8 cellular contexts compared by ENCODE assay signal in the genomic region with DNA sequence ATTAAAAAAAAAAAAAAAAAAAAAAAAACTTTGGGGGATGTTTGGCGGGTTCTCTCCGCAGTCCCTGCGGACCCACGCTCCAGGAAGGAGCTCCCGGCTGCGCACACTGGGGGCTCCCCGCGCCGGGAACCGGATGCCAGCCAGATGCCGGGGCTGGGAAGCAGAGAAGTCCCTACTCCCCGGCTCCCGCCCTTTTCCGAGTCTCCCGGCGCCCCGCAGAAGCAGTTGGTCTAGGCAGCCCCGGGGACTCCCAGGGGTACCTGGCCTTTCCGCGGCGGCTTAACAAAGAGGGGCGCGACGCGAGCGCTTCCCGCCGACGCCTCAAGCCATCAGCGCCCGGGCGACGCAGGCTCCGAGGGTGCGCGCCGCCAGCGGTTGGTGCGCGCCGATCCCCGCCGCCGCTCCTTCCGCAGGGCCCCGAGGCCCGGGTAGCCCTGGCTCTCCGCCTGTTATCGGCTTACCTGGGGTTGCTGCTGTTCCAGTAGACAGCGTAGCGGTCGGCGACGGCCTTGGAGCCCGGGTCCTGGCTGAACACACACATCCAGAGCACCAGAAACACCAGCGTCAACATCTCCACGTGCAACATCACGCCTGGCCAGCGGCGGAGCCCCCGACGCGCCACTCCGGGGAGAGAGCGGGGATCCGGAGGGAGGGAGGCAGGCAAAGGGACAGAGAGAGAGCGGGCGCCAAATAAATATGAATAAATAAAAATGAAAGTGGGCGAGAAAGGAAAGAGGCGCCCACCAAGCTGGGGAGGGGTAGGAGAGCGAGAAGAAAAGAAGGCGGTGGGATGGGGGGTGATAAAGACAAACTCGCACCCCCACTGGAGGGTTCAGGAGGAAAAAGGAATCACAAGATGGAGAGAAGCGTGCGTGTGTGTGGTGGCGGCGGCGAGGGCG. TPM values are rescaled to one million over a fixed set of nuclear protein-coding genes. Genes with fewer than 3 reads are reported as not detected.
DNase-seq lines count a peak whose midpoint lies in the region; ATAC-seq and TF ChIP-seq lines count a peak whose summit lies in the region.

No MANE protein-coding gene starts in this region.

- TF ChIP-seq POLR2A in gastroesophageal sphincter (IDR thresholded peaks at IDR 0.05), result no peak

- CTCF ChIA-PET in activated CD8-positive, alpha-beta T cell treated with anti-CD3 and anti-CD28 coated beads for 36 hours (lab: Charles Lee), result no interaction called here

- WGBS in gastroesophageal sphincter (ENCODE audit: low coverage in 1 of 2), 2 donors, result 0 to 2% methylated on average over 9 to 18 of the region's 79 CpGs

- H3K36me3 ChIP-seq in gastroesophageal sphincter (no peaks in the 10 kb centered on the region), parathyroid adenoma (ENCODE audit: control insufficient read depth, insufficient read depth, low read length) (no peaks in the 10 kb centered on the region)

- H3K27me3 ChIP-seq in gastroesophageal sphincter (peaks cover 49% of the 10 kb centered on the region), parathyroid adenoma (ENCODE audit: control insufficient read depth, insufficient read depth, low read length) (no peaks in the 10 kb centered on the region)

- peaks cover 0 to 1% (median 0%) of the 10 kb centered on the region in 3 donors for H3K9me3 Mint-ChIP-seq in IgD-negative memory B cell
- no peaks in the 10 kb centered on the region for H3K9me3 Mint-ChIP-seq in activated CD8-positive, alpha-beta T cell treated with anti-CD3 and anti-CD28 coated beads for 36 hours

- DNase-seq in activated CD8-positive, alpha-beta memory T cell treated with anti-CD3 and anti-CD28 coated beads for 24 hours, result peak; percentile 62
- DNase-seq in activated CD8-positive, alpha-beta memory T cell treated with anti-CD3 and anti-CD28 coated beads, Interleukin-2, amount 50 U/mL, for 4 hours, result no peak
- peak; percentile 12 for DNase-seq in activated CD8-positive, alpha-beta T cell treated with anti-CD3 and anti-CD28 coated beads for 36 hours
- DNase-seq in kidney glomerular epithelial cell (lab: John Stamatoyannopoulos, UW), result no peak

- H3K4me1 ChIP-seq in gastroesophageal sphincter (peaks cover 0 to 51% (median 22%) of the 10 kb centered on the region in 3 donors), parathyroid adenoma (peaks cover 3% of the 10 kb centered on the region)

- H3K36me3 Mint-ChIP-seq in IgD-negative memory B cell, result no peaks in the 10 kb centered on the region
- no peaks in the 10 kb centered on the region for H3K36me3 Mint-ChIP-seq in activated CD8-positive, alpha-beta T cell treated with anti-CD3 and anti-CD28 coated beads for 36 hours (ENCODE audit: low read depth)

- no peak overlapping the region for H3K27ac Mint-ChIP-seq in IgD-negative memory B cell
- no peak overlapping the region for H3K27ac Mint-ChIP-seq in activated CD8-positive, alpha-beta T cell treated with anti-CD3 and anti-CD28 coated beads for 36 hours

- TF ChIP-seq EP300 in gastroesophageal sphincter (IDR thresholded peaks at IDR 0.05), result no peak

- no peak overlapping the region for H3K9ac ChIP-seq in parathyroid adenoma

- peaks cover 54% of the 10 kb centered on the region for H3K27me3 Mint-ChIP-seq in IgD-negative memory B cell
- peaks cover 59% of the 10 kb centered on the region for H3K27me3 Mint-ChIP-seq in activated CD8-positive, alpha-beta T cell treated with anti-CD3 and anti-CD28 coated beads for 36 hours

- ATAC-seq in activated CD8-positive, alpha-beta T cell treated with anti-CD3 and anti-CD28 coated beads for 36 hours, result peak; percentile 33
- ATAC-seq in gastroesophageal sphincter (no peak), HG03095 (IDR thresholded peaks at IDR 0.05; ENCODE audit: unreplicated experiment) (no peak)

- H3K4me1 Mint-ChIP-seq in IgD-negative memory B cell, result peaks cover 12 to 21% (median 13%) of the 10 kb centered on the region in 3 donors
- H3K4me1 Mint-ChIP-seq in activated CD8-positive, alpha-beta T cell treated with anti-CD3 and anti-CD28 coated beads for 36 hours (ENCODE audit: low read depth), result peaks cover 28% of the 10 kb centered on the region

- POLR2A ChIA-PET in activated CD8-positive, alpha-beta T cell treated with anti-CD3 and anti-CD28 coated beads for 36 hours (lab: Charles Lee), result no interaction called here

- H3K4me2 ChIP-seq in parathyroid adenoma (ENCODE audit: low read length), result peak overlapping the region; percentile 99

- H3K9me3 ChIP-seq in gastroesophageal sphincter (no peaks in the 10 kb centered on the region), parathyroid adenoma (ENCODE audit: control insufficient read depth, low read length) (no peaks in the 10 kb centered on the region)

- no peak for TF ChIP-seq CTCF in activated CD8-positive, alpha-beta T cell treated with anti-CD3 and anti-CD28 coated beads for 36 hours (IDR thresholded peaks at IDR 0.05)
- no peak for TF ChIP-seq CTCF in gastroesophageal sphincter (IDR thresholded peaks at IDR 0.05)
- no peak for TF ChIP-seq CTCF in parathyroid adenoma (IDR thresholded peaks at IDR 0.05)

- H3K4me3 Mint-ChIP-seq in IgD-negative memory B cell, result peak overlapping the region in 3 of 4 donors; percentile 47 to 89 (median 85)
- peak overlapping the region; percentile 62 for H3K4me3 Mint-ChIP-seq in activated CD8-positive, alpha-beta T cell treated with anti-CD3 and anti-CD28 coated beads for 36 hours

- peak overlapping the region; percentile 42 to 56 for H3K4me3 ChIP-seq in gastroesophageal sphincter
- H3K4me3 ChIP-seq in parathyroid adenoma (ENCODE audit: low read depth, low read length), result peak overlapping the region; percentile 57

- no peaks in the 10 kb centered on the region for H3K79me2 ChIP-seq in parathyroid adenoma

- H3K27ac ChIP-seq in gastroesophageal sphincter (peak overlapping the region in 3 of 4 donors; percentile 48 to 74 (median 56)), parathyroid adenoma (no peak overlapping the region)

- peak overlapping the region; percentile 66 for H2AFZ ChIP-seq in parathyroid adenoma

- intact Hi-C loops in activated CD8-positive, alpha-beta T cell treated with anti-CD3 and anti-CD28 coated beads for 36 hours (cut with micrococcal nuclease), result no loop called here

RNA-seq across cellular contexts. Expression of a gene that starts 0.5 kb away (rescaled TPM):
- not detected for polyA plus RNA-seq in IgD-negative memory B cell
- total RNA-seq in activated CD8-positive, alpha-beta T cell treated with anti-CD3 and anti-CD28 coated beads for 36 hours, result not detected
- 1 to 10 TPM; 2.4 to 9.2 (median 3.9) TPM for total RNA-seq in gastroesophageal sphincter

Comparison
In these comparisons a context has a peak if more than half of its experiments do, and no peak if none do; other contexts are left out.
1. DNase-seq: peak in activated CD8-positive, alpha-beta memory T cell treated with anti-CD3 and anti-CD28 coated beads for 24 hours (single experiment) and activated CD8-positive, alpha-beta T cell treated with anti-CD3 and anti-CD28 coated beads for 36 hours (single experiment); none in activated CD8-positive, alpha-beta memory T cell treated with anti-CD3 and anti-CD28 coated beads, Interleukin-2, amount 50 U/mL, for 4 hours (single experiment) and kidney glomerular epithelial cell (single experiment).